9 cellular contexts compared by ENCODE assay signal in the genomic region with DNA sequence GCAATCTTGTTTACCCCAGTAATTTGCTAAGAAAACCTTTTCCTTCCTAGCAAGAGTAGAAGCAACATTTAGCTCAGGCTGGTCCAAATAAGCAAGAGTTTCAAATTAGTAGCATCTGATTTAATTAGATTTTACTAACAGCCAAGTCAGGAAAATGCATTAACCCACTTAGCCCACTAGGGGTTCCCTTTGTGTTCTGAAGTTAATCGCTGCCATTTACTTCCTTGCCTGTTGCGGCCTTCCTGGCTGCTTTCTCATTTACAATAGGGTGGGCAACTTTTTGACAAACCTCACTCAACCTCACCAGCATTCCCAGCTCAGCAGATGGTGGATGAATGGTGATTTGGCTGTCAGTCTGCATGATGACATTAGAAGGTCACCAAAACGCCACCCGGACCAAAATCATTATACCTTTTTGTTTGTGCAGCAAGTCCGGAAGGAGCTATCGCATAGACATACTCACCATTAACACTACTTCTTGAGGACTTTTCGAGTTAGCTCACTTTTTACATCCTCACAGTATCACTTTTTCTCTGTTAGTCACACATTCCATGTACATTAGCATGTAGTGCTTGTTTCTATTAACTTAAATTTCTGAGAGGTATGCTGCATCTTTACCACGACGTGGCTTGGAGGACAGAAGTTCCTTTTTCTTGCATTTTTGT.
DNase-seq lines count a peak whose midpoint lies in the region; ATAC-seq and TF ChIP-seq lines count a peak whose summit lies in the region.
"Had no signal": no experiment of that assay in that cellular context is flagged by ENCODE, and none has a peak within 500 bp of the region (broad histone marks: within the 10 kb centered on the region; RNA-seq: fewer than 3 reads in every experiment).

No MANE protein-coding gene starts in this region.

- H3K9me3 Mint-ChIP-seq in natural killer cell (no peaks in the 10 kb centered on the region), osteocyte (ENCODE audit: unreplicated experiment) (no peaks in the 10 kb centered on the region)
- H3K9me3 Mint-ChIP-seq in natural killer cell treated with Interleukin-12 subunit alpha and Interleukin-12 subunit beta and Interleukin-15 and Interleukin-18, amount 100 ng/mL, for 72 hours = no peaks in the 10 kb centered on the region
- H3K9me3 Mint-ChIP-seq: central memory CD8-positive, alpha-beta T cell had no signal

- no peaks in the 10 kb centered on the region for H4K20me1 ChIP-seq in KMS-11 (ENCODE audit: insufficient read depth)

- H3K9ac ChIP-seq in KMS-11 = no peak overlapping the region

- DNase-seq in natural killer cell = no peak
- DNase-seq in natural killer cell treated with Interleukin-12 subunit alpha and Interleukin-12 subunit beta and Interleukin-15 and Interleukin-18, amount 100 ng/mL, for 72 hours (ENCODE audit: low spot score) = no peak
- DNase-seq in brain microvascular endothelial cell = no peak
- no peak for DNase-seq in osteocyte (ENCODE audit: extremely low spot score, unreplicated experiment)
- DNase-seq in Ammon's horn (ENCODE audit: low spot score) = no peak
- DNase-seq in vagina (ENCODE audit: extremely low spot score in 2 of 2) = no peak

- H3K27ac ChIP-seq in KMS-11 (no peak overlapping the region), brain microvascular endothelial cell (peak overlapping the region; percentile 26), vagina (no peak overlapping the region)

- H3K36me3 ChIP-seq in KMS-11 (ENCODE audit: insufficient read depth) (no peaks in the 10 kb centered on the region), brain microvascular endothelial cell (replicated peaks) (no peaks in the 10 kb centered on the region), vagina (no peaks in the 10 kb centered on the region)

- no peaks in the 10 kb centered on the region for H3K9me3 ChIP-seq in vagina

- in situ Hi-C loops in brain microvascular endothelial cell (cut with HindIII; ENCODE audit: low pct_ligation_motif_present, low sequenced_read_pairs) = no loop called here

- intact Hi-C loops in natural killer cell (cut with micrococcal nuclease) (no loop called here), vagina (cut with DNase I) (no loop called here)

- no peak overlapping the region for H2AFZ ChIP-seq in KMS-11 (ENCODE audit: low read depth)

- H3K79me2 ChIP-seq in KMS-11 (ENCODE audit: insufficient read depth, low read depth) = no peaks in the 10 kb centered on the region

- no peak for TF ChIP-seq POLR2A in vagina (IDR thresholded peaks at IDR 0.05)

- H3K4me2 ChIP-seq in KMS-11 = no peak overlapping the region

- H3K36me3 Mint-ChIP-seq in natural killer cell = no peaks in the 10 kb centered on the region
- no peaks in the 10 kb centered on the region for H3K36me3 Mint-ChIP-seq in natural killer cell treated with Interleukin-12 subunit alpha and Interleukin-12 subunit beta and Interleukin-15 and Interleukin-18, amount 100 ng/mL, for 72 hours
- no peaks in the 10 kb centered on the region for H3K36me3 Mint-ChIP-seq in osteocyte (ENCODE audit: unreplicated experiment)

- no peaks in the 10 kb centered on the region for H3K27me3 ChIP-seq in KMS-11 (ENCODE audit: insufficient read depth, low read depth)
- H3K27me3 ChIP-seq in brain microvascular endothelial cell (replicated peaks) = no peaks in the 10 kb centered on the region
- no peaks in the 10 kb centered on the region for H3K27me3 ChIP-seq in vagina

- TF ChIP-seq CTCF in natural killer cell (IDR thresholded peaks at IDR 0.05) (peak; percentile 78), KMS-11 (conservative IDR thresholded peaks at IDR 0.05; ENCODE audit: low read depth, low read length) (peak; percentile 87), brain microvascular endothelial cell (IDR thresholded peaks at IDR 0.05; ENCODE audit: low read depth, low read length, missing control alignments) (peak; percentile 75), osteocyte (IDR thresholded peaks at IDR 0.05) (peak; percentile 62), vagina (IDR thresholded peaks at IDR 0.05) (peak in 1 of 3 experiments; percentile 18)

- H3K4me1 ChIP-seq in KMS-11 (ENCODE audit: low read depth, poor library complexity, severe bottlenecking) (no peaks in the 10 kb centered on the region), vagina (no peaks in the 10 kb centered on the region)

- H3K4me1 Mint-ChIP-seq in natural killer cell (peaks cover 9 to 21% of the 10 kb centered on the region in 2 donors), osteocyte (ENCODE audit: unreplicated experiment) (peaks cover 27% of the 10 kb centered on the region)
- peaks cover 20 to 26% of the 10 kb centered on the region in 2 donors for H3K4me1 Mint-ChIP-seq in natural killer cell treated with Interleukin-12 subunit alpha and Interleukin-12 subunit beta and Interleukin-15 and Interleukin-18, amount 100 ng/mL, for 72 hours (ENCODE audit: low read depth in 2 of 2)

- no peak overlapping the region for H3K4me3 Mint-ChIP-seq in natural killer cell
- H3K4me3 Mint-ChIP-seq in natural killer cell treated with Interleukin-12 subunit alpha and Interleukin-12 subunit beta and Interleukin-15 and Interleukin-18, amount 100 ng/mL, for 72 hours = no peak overlapping the region
- H3K4me3 Mint-ChIP-seq in osteocyte (ENCODE audit: unreplicated experiment) = no peak overlapping the region
- H3K4me3 Mint-ChIP-seq: central memory CD8-positive, alpha-beta T cell had no signal

- H3K27me3 Mint-ChIP-seq in natural killer cell (ENCODE audit: low read depth in 2 of 2) (peaks cover 0 to 1% of the 10 kb centered on the region in 2 donors), osteocyte (ENCODE audit: unreplicated experiment) (no peaks in the 10 kb centered on the region)
- no peaks in the 10 kb centered on the region for H3K27me3 Mint-ChIP-seq in natural killer cell treated with Interleukin-12 subunit alpha and Interleukin-12 subunit beta and Interleukin-15 and Interleukin-18, amount 100 ng/mL, for 72 hours
- H3K27me3 Mint-ChIP-seq: central memory CD8-positive, alpha-beta T cell had no signal

- H3K27ac Mint-ChIP-seq in natural killer cell (no peak overlapping the region), osteocyte (ENCODE audit: unreplicated experiment) (peak overlapping the region; percentile 63)
- peak overlapping the region in 1 of 2 donors; percentile 63 for H3K27ac Mint-ChIP-seq in natural killer cell treated with Interleukin-12 subunit alpha and Interleukin-12 subunit beta and Interleukin-15 and Interleukin-18, amount 100 ng/mL, for 72 hours

- H3K4me3 ChIP-seq in KMS-11 (IDR thresholded peaks at IDR 0.05; ENCODE audit: insufficient read depth, low read depth, low read length) = no peak overlapping the region
- no peak overlapping the region for H3K4me3 ChIP-seq in brain microvascular endothelial cell (ENCODE audit: low read depth, low read length)
- no peak overlapping the region for H3K4me3 ChIP-seq in vagina

- ATAC-seq in natural killer cell (peak in 1 of 3 donors; percentile 40), GM21447 (IDR thresholded peaks at IDR 0.05; ENCODE audit: unreplicated experiment) (no peak)
- no peak for ATAC-seq in natural killer cell treated with Interleukin-12 subunit alpha and Interleukin-12 subunit beta and Interleukin-15 and Interleukin-18, amount 100 ng/mL, for 72 hours
